In the genomic region with DNA sequence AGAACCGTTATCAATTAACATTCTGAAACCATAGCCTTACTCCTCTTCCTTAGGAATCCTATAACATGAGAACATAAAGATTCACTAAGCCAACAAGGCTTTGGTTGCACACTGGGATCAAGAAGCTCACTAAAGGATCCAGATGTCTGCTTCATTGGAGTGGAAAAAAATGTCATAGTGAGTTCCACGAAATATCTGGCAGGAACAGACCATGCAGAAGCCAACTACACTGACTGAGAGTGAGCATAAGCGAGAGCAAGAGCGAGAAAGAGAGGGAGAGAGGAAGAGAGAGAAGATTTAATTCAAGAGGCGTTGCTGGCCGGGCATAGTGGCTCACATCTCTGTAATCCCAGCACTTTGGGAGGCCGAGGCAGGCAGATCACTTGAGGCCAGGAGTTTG, we compare ENCODE assay signal across 25 cellular contexts. TPM values are rescaled to one million over a fixed set of nuclear protein-coding genes. Genes with fewer than 3 reads are reported as not detected.
"Had no signal": no experiment of that assay in that cellular context is flagged by ENCODE, and none has a peak within 500 bp of the region (broad histone marks: within the 10 kb centered on the region; RNA-seq: fewer than 3 reads in every experiment).

No MANE protein-coding gene starts in this region.

- H3K36me3 ChIP-seq: pancreas, right lobe of liver, thyroid gland, upper lobe of right lung had no signal

- DNase-seq: activated CD4-positive, alpha-beta T cell treated with anti-CD3 and anti-CD28 coated beads, Interleukin-2, amount 10 ng/mL, durations not matched to agents 7 days and 5 days; activated CD4-positive, CD25-positive, alpha-beta regulatory T cell treated with anti-CD3 and anti-CD28 coated beads, Interleukin-2, amount 50 U/mL, for 72 hours; activated CD8-positive, alpha-beta memory T cell treated with anti-CD3 and anti-CD28 coated beads, Interleukin-2, amount 10 ng/mL, durations not matched to agents 7 days and 5 days; activated CD8-positive, alpha-beta T cell treated with anti-CD3 and anti-CD28 coated beads for 36 hours; activated gamma-delta T cell treated with Interleukin-2 at 50 U/mL for 16 hours; aorta; dorsolateral prefrontal cortex; effector memory CD8-positive, alpha-beta T cell; pancreas; right lobe of liver; stimulated activated CD4-positive, alpha-beta T cell treated with anti-CD3 and anti-CD28 coated beads, Interleukin-1b, Interleukin-23, amount 100 ng/mL, for 48 hours; substantia nigra; upper lobe of right lung had no signal

- H3K9me3 ChIP-seq: pancreas, right lobe of liver, thyroid gland, upper lobe of right lung had no signal

- H3K4me3 ChIP-seq: dorsolateral prefrontal cortex, pancreas, right lobe of liver, skin epidermis, thyroid gland, upper lobe of right lung had no signal

- H3K4me3 Mint-ChIP-seq: activated CD4-positive, alpha-beta T cell treated with anti-CD3 and anti-CD28 coated beads, Interleukin-2, amount 10 ng/mL, durations not matched to agents 7 days and 5 days; activated CD8-positive, alpha-beta memory T cell treated with anti-CD3 and anti-CD28 coated beads, Interleukin-2, amount 10 ng/mL, durations not matched to agents 7 days and 5 days; activated CD8-positive, alpha-beta T cell treated with anti-CD3 and anti-CD28 coated beads for 36 hours; activated naive CD4-positive, alpha-beta T cell treated with anti-CD3 and anti-CD28 coated beads, Interleukin-2, amount 50 U/mL, for 24 hours; central memory CD8-positive, alpha-beta T cell; effector memory CD8-positive, alpha-beta T cell; natural killer cell treated with Interleukin-12 subunit alpha and Interleukin-12 subunit beta and Interleukin-15 and Interleukin-18, amount 100 ng/mL, for 72 hours; stimulated activated naive CD8-positive, alpha-beta T cell treated with anti-CD3 and anti-CD28 coated beads, Interleukin-15, Interleukin-2, amounts not matched to agents 100 ng/mL and 50 ng/mL, for 24 hours; T-helper 2 cell treated with Interferon-gamma antibody and Interleukin-4, amounts not matched to agents 5 μg/mL and 100 μg/mL, for 36 hours had no signal

- H3K27ac Mint-ChIP-seq: activated CD4-positive, alpha-beta T cell treated with anti-CD3 and anti-CD28 coated beads, Interleukin-2, amount 10 ng/mL, durations not matched to agents 7 days and 5 days; activated CD8-positive, alpha-beta memory T cell treated with anti-CD3 and anti-CD28 coated beads, Interleukin-2, amount 10 ng/mL, durations not matched to agents 7 days and 5 days; activated CD8-positive, alpha-beta T cell treated with anti-CD3 and anti-CD28 coated beads for 36 hours; effector memory CD8-positive, alpha-beta T cell; natural killer cell treated with Interleukin-12 subunit alpha and Interleukin-12 subunit beta and Interleukin-15 and Interleukin-18, amount 100 ng/mL, for 72 hours; stimulated activated naive CD8-positive, alpha-beta T cell treated with anti-CD3 and anti-CD28 coated beads, Interleukin-15, Interleukin-2, amounts not matched to agents 100 ng/mL and 50 ng/mL, for 24 hours; T-helper 2 cell treated with Interferon-gamma antibody and Interleukin-4, amounts not matched to agents 5 μg/mL and 100 μg/mL, for 36 hours had no signal

- H3K27ac ChIP-seq: dorsolateral prefrontal cortex, pancreas, right lobe of liver, skin epidermis, thyroid gland, upper lobe of right lung, VCaP had no signal

- H3K4me1 Mint-ChIP-seq: activated CD4-positive, alpha-beta T cell treated with anti-CD3 and anti-CD28 coated beads, Interleukin-2, amount 10 ng/mL, durations not matched to agents 7 days and 5 days; activated CD8-positive, alpha-beta memory T cell treated with anti-CD3 and anti-CD28 coated beads, Interleukin-2, amount 10 ng/mL, durations not matched to agents 7 days and 5 days; activated naive CD4-positive, alpha-beta T cell treated with anti-CD3 and anti-CD28 coated beads, Interleukin-2, amount 50 U/mL, for 24 hours; central memory CD8-positive, alpha-beta T cell had no signal

- H3K36me3 Mint-ChIP-seq: activated CD8-positive, alpha-beta memory T cell treated with anti-CD3 and anti-CD28 coated beads, Interleukin-2, amount 10 ng/mL, durations not matched to agents 7 days and 5 days; activated naive CD4-positive, alpha-beta T cell treated with anti-CD3 and anti-CD28 coated beads, Interleukin-2, amount 50 U/mL, for 24 hours; natural killer cell treated with Interleukin-12 subunit alpha and Interleukin-12 subunit beta and Interleukin-15 and Interleukin-18, amount 100 ng/mL, for 72 hours had no signal

- H3K27me3 ChIP-seq: pancreas, right lobe of liver, thyroid gland had no signal

- H3K9me3 Mint-ChIP-seq: activated CD4-positive, alpha-beta T cell treated with anti-CD3 and anti-CD28 coated beads, Interleukin-2, amount 10 ng/mL, durations not matched to agents 7 days and 5 days; activated CD8-positive, alpha-beta T cell treated with anti-CD3 and anti-CD28 coated beads for 36 hours; activated naive CD4-positive, alpha-beta T cell treated with anti-CD3 and anti-CD28 coated beads, Interleukin-2, amount 50 U/mL, for 24 hours; central memory CD8-positive, alpha-beta T cell; effector memory CD8-positive, alpha-beta T cell; natural killer cell treated with Interleukin-12 subunit alpha and Interleukin-12 subunit beta and Interleukin-15 and Interleukin-18, amount 100 ng/mL, for 72 hours; stimulated activated naive CD8-positive, alpha-beta T cell treated with anti-CD3 and anti-CD28 coated beads, Interleukin-15, Interleukin-2, amounts not matched to agents 100 ng/mL and 50 ng/mL, for 24 hours; T-helper 2 cell treated with Interferon-gamma antibody and Interleukin-4, amounts not matched to agents 5 μg/mL and 100 μg/mL, for 36 hours had no signal

- H3K4me1 ChIP-seq: pancreas, right lobe of liver, thyroid gland, upper lobe of right lung had no signal

- ATAC-seq: activated CD8-positive, alpha-beta memory T cell treated with anti-CD3 and anti-CD28 coated beads, Interleukin-2, amount 10 ng/mL, durations not matched to agents 7 days and 5 days; activated CD8-positive, alpha-beta T cell treated with anti-CD3 and anti-CD28 coated beads for 36 hours; effector memory CD8-positive, alpha-beta T cell; esophagus mucosa; left lobe of liver; natural killer cell treated with Interleukin-12 subunit alpha and Interleukin-12 subunit beta and Interleukin-15 and Interleukin-18, amount 100 ng/mL, for 72 hours; pancreas; right lobe of liver; upper lobe of right lung had no signal

RNA-seq across cellular contexts. Expression of gene MEIOC, which starts 13.4 kb away (rescaled TPM):
- total RNA-seq: activated CD8-positive, alpha-beta memory T cell treated with anti-CD3 and anti-CD28 coated beads, Interleukin-2, amount 10 ng/mL, durations not matched to agents 7 days and 5 days; aorta; esophagus mucosa; left lobe of liver; lung microvascular endothelial cell; pancreas; pulmonary artery endothelial cell; right lobe of liver; upper lobe of right lung had no signal
- polyA plus RNA-seq: aorta, pancreas had no signal
